ENCODE assay signal across 18 cellular contexts in the genomic region with DNA sequence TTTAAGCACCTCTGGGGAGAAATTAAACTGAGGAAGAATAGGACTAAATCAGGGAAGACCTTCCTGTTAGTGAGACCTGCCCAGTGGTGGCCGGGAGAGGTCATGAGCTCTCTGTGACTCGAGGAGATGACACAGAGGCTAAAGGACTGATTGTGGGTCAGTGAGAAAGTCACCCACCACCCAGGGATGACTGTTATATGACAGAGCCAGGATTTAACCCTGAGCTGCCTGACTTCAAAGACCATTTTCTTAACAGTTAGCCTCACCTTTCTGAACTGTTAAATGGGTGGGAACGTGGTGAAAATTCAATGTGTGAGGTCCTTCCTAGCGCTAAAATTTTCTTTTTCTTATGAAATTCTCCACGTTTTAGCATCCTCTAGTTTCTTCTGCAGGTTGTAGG.
DNase-seq lines count a peak whose midpoint lies in the region; ATAC-seq, FAIRE-seq and TF ChIP-seq lines count a peak whose summit lies in the region.
"Had no signal": no experiment of that assay in that cellular context is flagged by ENCODE, and none has a peak within 500 bp of the region (broad histone marks: within the 10 kb centered on the region; RNA-seq: fewer than 3 reads in every experiment).

No MANE protein-coding gene starts in this region.

- peak; percentile 59 for FAIRE-seq in K562 (lab: Jason Lieb, UNC)
- FAIRE-seq: A204.1, GM19239 had no signal

- H3K9me2 ChIP-seq in GM23248 (ENCODE audit: insufficient read depth), result no peaks in the 10 kb centered on the region

- no peaks in the 10 kb centered on the region for H3K36me3 ChIP-seq in GM23248 (ENCODE audit: low read depth)
- H3K36me3 ChIP-seq in K562 (ENCODE audit: control insufficient read depth, insufficient read depth, low read length), result no peaks in the 10 kb centered on the region
- no peaks in the 10 kb centered on the region for H3K36me3 ChIP-seq in stomach smooth muscle (ENCODE audit: control insufficient read depth in 2 of 2, insufficient read depth in 2 of 2, low read length in 2 of 2)

- peaks cover 17% of the 10 kb centered on the region for H3K4me1 ChIP-seq in GM23248 (ENCODE audit: insufficient read depth)
- H3K4me1 ChIP-seq in K562 (replicated peaks in 1 of 2; ENCODE audit: control insufficient read depth in 2 of 2, insufficient read depth in 2 of 2, low read length in 2 of 2), result peaks cover 24 to 28% of the 10 kb centered on the region in 2 experiments
- peaks cover 7% of the 10 kb centered on the region for H3K4me1 ChIP-seq in stomach smooth muscle (ENCODE audit: control insufficient read depth, insufficient read depth, low read length)

- peak in 1 of 2 experiments; percentile 7; a peak in 1 of 4 replicates for TF ChIP-seq RAD21 in K562 (CRISPR knock-in tag; conservative IDR thresholded peaks at IDR 0.05 in 1 of 2, IDR thresholded peaks at IDR 0.05 in 1 of 2)

- no peaks in the 10 kb centered on the region for H4K20me1 ChIP-seq in GM23248 (ENCODE audit: insufficient read depth)
- H4K20me1 ChIP-seq in K562 (replicated peaks; ENCODE audit: control insufficient read depth, insufficient read depth, low read length), result no peaks in the 10 kb centered on the region

- DNase-seq in GM23248 (peak; percentile 12), K562 (ENCODE audit: extremely low read depth in 1 of 4, low spot score in 3 of 4) (peak in 1 of 4 experiments; percentile 50), kidney tubule cell (ENCODE audit: low spot score) (peak; percentile 56), NCI-H2227 (lab: John Stamatoyannopoulos, UW; ENCODE audit: unreplicated experiment) (no peak), NCI-H69 (lab: John Stamatoyannopoulos, UW) (no peak)
- DNase-seq in stimulated activated CD4-positive, alpha-beta T cell treated with anti-CD3 and anti-CD28 coated beads, Interleukin-12 subunit alpha, Interleukin-12 subunit beta, amount 100 ng/mL, for 4 hours, result no peak
- DNase-seq: CD4-positive, alpha-beta T cell; DMS153; DMS79 treated with DMSO at 0.1 percent for 48 hours; EL; GDM1; H7 had no signal

- no peaks in the 10 kb centered on the region for H3K27me3 ChIP-seq in GM23248 (replicated peaks; ENCODE audit: insufficient read depth)
- H3K27me3 ChIP-seq in K562 (ENCODE audit: control insufficient read depth in 2 of 2, insufficient read depth in 2 of 2, low read length in 2 of 2), result no peaks in the 10 kb centered on the region
- H3K27me3 ChIP-seq in stomach smooth muscle (ENCODE audit: control insufficient read depth in 1 of 2, insufficient read depth in 2 of 2, low read length in 2 of 2), result no peaks in the 10 kb centered on the region

- H3K4me3 ChIP-seq in GM23248, result no peak overlapping the region
- no peak overlapping the region for H3K4me3 ChIP-seq in K562
- H3K4me3 ChIP-seq in stomach smooth muscle (ENCODE audit: low read length in 2 of 2), result no peak overlapping the region
- H3K4me3 ChIP-seq: GM23338 had no signal

- H3K9ac ChIP-seq in GM23248 (no peak overlapping the region), K562 (ENCODE audit: insufficient read depth in 1 of 2, low read depth in 2 of 2, low read length in 2 of 2) (no peak overlapping the region), stomach smooth muscle (ENCODE audit: low read length in 2 of 2) (no peak overlapping the region)

- no peaks in the 10 kb centered on the region for H3K79me2 ChIP-seq in GM23248 (ENCODE audit: insufficient read depth)
- H3K79me2 ChIP-seq in K562 (ENCODE audit: control insufficient read depth, insufficient read depth, low read length), result no peaks in the 10 kb centered on the region

- CTCF ChIA-PET in K562 (lab: Yijun Ruan, JAX; ENCODE audit: low intra/inter-chr PET ratio), result no interaction called here

- H3K9me3 ChIP-seq in GM23248 (ENCODE audit: low read depth) (peaks cover 6% of the 10 kb centered on the region), K562 (replicated peaks; ENCODE audit: control insufficient read depth, insufficient read depth, low read depth, low read length) (peaks cover 3% of the 10 kb centered on the region; the same call in 1 of the 2 replicates), stomach smooth muscle (ENCODE audit: control insufficient read depth in 2 of 2, low read length in 2 of 2) (no peaks in the 10 kb centered on the region)

- no TSS peak for BruUV-seq in K562 (replicated peaks; lab: Mats Ljungman, UMichigan)

- no peak for TF ChIP-seq POLR2A in K562 (conservative IDR thresholded peaks at IDR 0.05)

- no peaks in the 10 kb centered on the region for H3F3A ChIP-seq in GM23248 (ENCODE audit: insufficient read depth)

- TF ChIP-seq CTCF in K562 (IDR thresholded peaks at IDR 0.05 in 2 of 3, conservative IDR thresholded peaks at IDR 0.05 in 1 of 3; ENCODE audit: insufficient read depth in 2 of 3, low read depth in 1 of 3, low read length in 3 of 3), result 0 out of 6 replicates have a peak, but pooled peaks of 1 of the 3 experiments have one; percentile 1

- POLR2A ChIA-PET in K562 (lab: Yijun Ruan, JAX), result interaction anchor here (0.7 to 1.4 kb wide), 3 partner anchors 14 to 222 kb away, joined by 3 to 4 read pairs (median 3); no protein-coding TSS in a partner anchor

- ATAC-seq in K562 (peak; percentile 21; the same call in 2 of the 3 replicates), GM19397 (IDR thresholded peaks at IDR 0.05; ENCODE audit: unreplicated experiment) (no peak)

- TF ChIP-seq EP300 in K562 (IDR thresholded peaks at IDR 0.05; ENCODE audit: low read length), result no peak

- no peaks in the 10 kb centered on the region for H3K9me1 ChIP-seq in K562 (ENCODE audit: control insufficient read depth, insufficient read depth, low read length)

- WGBS in GM23248 (ENCODE audit: low coverage in 1 of 2, low lambda C conversion rate in 2 of 2, missing lambda C conversion rate in 2 of 2), 2 experiments, result 57 to 59% methylated on average over 5 of the region's 5 CpGs
- 41% methylated on average over 5 of the region's 5 CpGs for WGBS in K562 (ENCODE audit: insufficient coverage, low coverage, missing lambda C conversion rate)

- no peak overlapping the region for H3K27ac ChIP-seq in GM23248
- H3K27ac ChIP-seq in K562 (ENCODE audit: extremely low read depth, low read depth, low read length), result no peak overlapping the region
- H3K27ac ChIP-seq in stomach smooth muscle (ENCODE audit: low read length), result peak overlapping the region; percentile 71
- H3K27ac ChIP-seq: HL-60 had no signal

- in situ Hi-C loops in GM23248 (cut with MboI), result no loop called here
- in situ Hi-C loops in K562 (cut with MboI), result no loop called here

- intact Hi-C loops in K562 (cut with micrococcal nuclease), result loop anchor here (5.0 kb wide), 1 partner anchor 91 kb away; a partner anchor contains a TSS

- H3K4me2 ChIP-seq in GM23248 (ENCODE audit: unreplicated experiment), result no peak overlapping the region
- no peak overlapping the region for H3K4me2 ChIP-seq in K562 (ENCODE audit: insufficient read depth, low read length)
- H3K4me2 ChIP-seq: GM23338 had no signal

- no peak overlapping the region for H2AFZ ChIP-seq in GM23248
- H2AFZ ChIP-seq in K562 (ENCODE audit: low read depth, low read length), result peak overlapping the region; percentile 9; the same call in 1 of the 2 replicates

TF ChIP-seq in K562, 482 proteins besides CTCF, POLR2A, EP300 and RAD21 (continues in another document):
- TF ChIP-seq KDM1A (IDR thresholded peaks at IDR 0.05) (peak; percentile 56 to 71; a peak in 3 of 4 replicates), FOXA3 (CRISPR knock-in tag; conservative IDR thresholded peaks at IDR 0.05 in 1 of 2, IDR thresholded peaks at IDR 0.05 in 1 of 2) (no peak), ZNF217 (CRISPR knock-in tag; IDR thresholded peaks at IDR 0.05) (no peak), KHSRP (IDR thresholded peaks at IDR 0.05) (no peak)

Comparison
In these comparisons a context has a peak if more than half of its experiments do, and no peak if none do; other contexts are left out.
1. DNase-seq: peak in GM23248 (single experiment) and kidney tubule cell (single experiment); none in NCI-H2227 (single experiment), stimulated activated CD4-positive, alpha-beta T cell treated with anti-CD3 and anti-CD28 coated beads, Interleukin-12 subunit alpha, Interleukin-12 subunit beta, amount 100 ng/mL, for 4 hours (single experiment) and NCI-H69 (single experiment).